Comparison of ENCODE assay signal across 8 cellular contexts in genomic region chr3:52154135-52155094, GRCh38.
A peak's percentile ranks its signal among the peaks of the same experiment; 100 is the strongest.
DNase-seq lines count a peak whose midpoint lies in the region; ATAC-seq, FAIRE-seq and TF ChIP-seq lines count a peak whose summit lies in the region.

POC1A (minus strand) TSS chr3:52154423; CDS start chr3:52154372, 51 bp downstream.

- FAIRE-seq in islet of Langerhans (lab: Jason Lieb, UNC) = peak; percentile 49

- peak within 1 kb of the TSS; percentile 78 for H3K4me3 ChIP-seq in AG10803 (ENCODE audit: low read length)

- peaks cover 3% of the 10 kb centered on the region for H3K36me3 Mint-ChIP-seq in central memory CD8-positive, alpha-beta T cell (ENCODE audit: insufficient read depth)

- H3K4me1 Mint-ChIP-seq in central memory CD8-positive, alpha-beta T cell = peaks cover 5% of the 10 kb centered on the region

- no peaks in the 10 kb centered on the region for H3K9me3 Mint-ChIP-seq in central memory CD8-positive, alpha-beta T cell

- H3K27me3 Mint-ChIP-seq in central memory CD8-positive, alpha-beta T cell = no peaks in the 10 kb centered on the region

- peak within 1 kb of the TSS; percentile 86 for H3K27ac Mint-ChIP-seq in central memory CD8-positive, alpha-beta T cell (ENCODE audit: low read depth)

- TF ChIP-seq CTCF in AG10803 (conservative IDR thresholded peaks at IDR 0.05; ENCODE audit: low read length) = no peak

- H3K4me3 Mint-ChIP-seq in central memory CD8-positive, alpha-beta T cell = peak within 1 kb of the TSS; percentile 90

- peak; percentile 91 for ATAC-seq in GM19043 (IDR thresholded peaks at IDR 0.05; ENCODE audit: low read depth, unreplicated experiment)
- ATAC-seq in HG03354 (IDR thresholded peaks at IDR 0.05; ENCODE audit: poor library complexity, severe bottlenecking, unreplicated experiment) = peak; percentile 84
- ATAC-seq in activated CD4-positive, CD25-positive, alpha-beta regulatory T cell treated with anti-CD3 and anti-CD28 coated beads, Interleukin-2, amount 50 U/mL, for 24 hours = peak; percentile 87 to 90
- ATAC-seq in central memory CD8-positive, alpha-beta T cell (replicated peaks; ENCODE audit: extremely low read depth, poor library complexity, severe bottlenecking) = peak; percentile 88

- DNase-seq in AG10803 (ENCODE audit: low read depth) (peak; percentile 98), NCI-H446 (lab: John Stamatoyannopoulos, UW) (peak; percentile 83 to 91)
- peak; percentile 68 to 71 for DNase-seq in central memory CD8-positive, alpha-beta T cell (ENCODE audit: low spot score in 2 of 2)
- peak; percentile 82 to 91 for DNase-seq in stimulated activated CD4-positive, alpha-beta T cell treated with anti-CD3 and anti-CD28 coated beads, Interleukin-12 subunit alpha, Interleukin-12 subunit beta, amount 100 ng/mL, for 24 hours (ENCODE audit: low read depth in 2 of 2)

Comparison
In these comparisons a context has a peak if more than half of its experiments do, and no peak if none do; other contexts are left out.
1. Peak in every context shown above with its lines: DNase-seq, ATAC-seq and H3K4me3 ChIP-seq.